In genomic region chr11:40139507-40139906, GRCh38 we compare ENCODE assay signal across 29 cellular contexts.
"Had no signal": no experiment of that assay in that cellular context is flagged by ENCODE, and none has a peak within 500 bp of the region (broad histone marks: within the 10 kb centered on the region; RNA-seq: fewer than 3 reads in every experiment).

No MANE protein-coding gene starts in this region.

- H3K4me1 ChIP-seq: adrenal gland, body of pancreas, esophagus muscularis mucosa, foreskin keratinocyte, gastrocnemius medialis had no signal

- H3K36me3 ChIP-seq: adrenal gland, esophagus muscularis mucosa, gastrocnemius medialis had no signal

- DNase-seq: activated CD4-positive, alpha-beta memory T cell treated with anti-CD3 and anti-CD28 coated beads for 36 hours; activated CD4-positive, alpha-beta T cell treated with anti-CD3 and anti-CD28 coated beads for 36 hours; activated CD4-positive, alpha-beta T cell treated with anti-CD3 and anti-CD28 coated beads, Interleukin-2, amount 10 ng/mL, durations not matched to agents 24 days and 14 days; activated CD4-positive, CD25-positive, alpha-beta regulatory T cell; activated CD4-positive, CD25-positive, alpha-beta regulatory T cell treated with anti-CD3 and anti-CD28 coated beads, Interleukin-2, amount 50 U/mL, for 72 hours; activated CD8-positive, alpha-beta memory T cell treated with anti-CD3 and anti-CD28 coated beads, Interleukin-2, amount 10 ng/mL, durations not matched to agents 7 days and 5 days; activated CD8-positive, alpha-beta memory T cell treated with anti-CD3 and anti-CD28 coated beads, Interleukin-2, amount 50 U/mL, for 4 hours; activated CD8-positive, alpha-beta T cell treated with anti-CD3 and anti-CD28 coated beads, Interleukin-2, amount 10 ng/mL, durations not matched to agents 7 days and 5 days; activated effector memory CD4-positive, alpha-beta T cell treated with anti-CD3 and anti-CD28 coated beads, Interleukin-2, amount 50 U/mL, for 16 hours; activated naive CD4-positive, alpha-beta T cell treated with anti-CD3 and anti-CD28 coated beads for 36 hours; activated naive CD8-positive, alpha-beta T cell treated with anti-CD3 and anti-CD28 coated beads for 36 hours; activated naive CD8-positive, alpha-beta T cell treated with anti-CD3 and anti-CD28 coated beads, Interleukin-2, amount 50 U/mL, for 24 hours; activated T-cell treated with anti-CD3 and anti-CD28 coated beads, Interleukin-2, amount 50 U/mL, for 1 hour; activated T-cell treated with anti-CD3 and anti-CD28 coated beads, Interleukin-2, amount 50 U/mL, for 48 hours; adrenal gland; amygdala; aorta; body of pancreas; caudate nucleus; cortex of kidney; dermis blood vessel endothelial cell; effector CD4-positive, alpha-beta T cell; effector memory CD8-positive, alpha-beta T cell; erythroblast; foreskin keratinocyte; gastrocnemius medialis; glutamatergic neuron; T-helper 2 cell had no signal

- H3K27me3 ChIP-seq: adrenal gland, body of pancreas, esophagus muscularis mucosa, foreskin keratinocyte, gastrocnemius medialis had no signal

- H3K4me3 ChIP-seq: adrenal gland, body of pancreas, esophagus muscularis mucosa, gastrocnemius medialis had no signal

- H3K27ac ChIP-seq: adrenal gland, body of pancreas, esophagus muscularis mucosa, foreskin keratinocyte, gastrocnemius medialis had no signal

- ATAC-seq: activated CD4-positive, alpha-beta T cell treated with anti-CD3 and anti-CD28 coated beads for 36 hours; activated CD8-positive, alpha-beta memory T cell treated with anti-CD3 and anti-CD28 coated beads, Interleukin-2, amount 10 ng/mL, durations not matched to agents 7 days and 5 days; activated CD8-positive, alpha-beta T cell treated with anti-CD3 and anti-CD28 coated beads, Interleukin-2, amount 10 ng/mL, durations not matched to agents 7 days and 5 days; activated naive CD8-positive, alpha-beta T cell treated with anti-CD3 and anti-CD28 coated beads, Interleukin-2, amount 50 U/mL, for 24 hours; body of pancreas; effector memory CD8-positive, alpha-beta T cell; foreskin keratinocyte; gastrocnemius medialis had no signal
